ENCODE assay signal across 10 cellular contexts in the genomic region with DNA sequence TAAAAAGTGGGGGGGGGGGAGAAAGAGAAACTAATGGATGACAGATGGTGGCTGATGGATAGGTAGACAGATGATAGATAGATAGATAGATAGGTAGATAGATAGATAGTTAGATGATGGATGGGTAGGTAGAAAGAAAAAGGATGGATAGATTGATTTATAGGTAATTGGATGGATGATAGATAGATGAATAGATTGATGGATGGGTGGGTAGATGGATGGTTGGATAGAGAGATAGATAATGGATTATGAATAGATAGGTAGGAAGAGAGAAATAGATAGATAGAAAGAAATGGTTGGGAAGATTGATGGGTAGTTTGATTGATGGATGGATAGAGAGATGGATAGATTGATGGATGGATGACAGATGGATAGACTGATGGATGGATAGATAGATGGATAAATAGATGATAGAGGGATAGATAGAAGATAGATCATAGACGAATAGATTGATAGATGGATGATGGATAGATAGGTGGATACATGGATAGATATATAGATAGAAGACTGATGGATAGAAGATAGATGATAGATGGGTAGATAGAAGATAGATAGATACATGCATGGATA.
"Had no signal": no experiment of that assay in that cellular context is flagged by ENCODE, and none has a peak within 500 bp of the region (broad histone marks: within the 10 kb centered on the region; RNA-seq: fewer than 3 reads in every experiment).

No MANE protein-coding gene starts in this region.

- H3K9ac ChIP-seq: GM23248, KMS-11 had no signal

- DNase-seq: GM23248, GOT3, H7, HFFc6, IMR-90, Karpas-422, KBM-7 had no signal

- H3K4me3 ChIP-seq: GM23248, HAP-1 had no signal

- H3K4me3 Mint-ChIP-seq: HFFc6 had no signal

- H3K36me3 ChIP-seq: HAP-1 had no signal

- H3K9me3 ChIP-seq: HAP-1 had no signal

- H3K4me2 ChIP-seq: KMS-11 had no signal

- H3K27ac ChIP-seq: GM23248, KMS-11 had no signal

- H3K4me1 ChIP-seq: HAP-1 had no signal

- ATAC-seq: HCT116 had no signal

- H3K27ac Mint-ChIP-seq: HFFc6 had no signal

- H2AFZ ChIP-seq: GM23248 had no signal
